Comparison of ENCODE assay signal across 13 cellular contexts in genomic region chr5:149887622-149888183, GRCh38. TPM values are rescaled to one million over a fixed set of nuclear protein-coding genes. Genes with fewer than 3 reads are reported as not detected.
A peak's percentile ranks its signal among the peaks of the same experiment; 100 is the strongest.
DNase-seq lines count a peak whose midpoint lies in the region; ATAC-seq and TF ChIP-seq lines count a peak whose summit lies in the region.
"Had no signal": no experiment of that assay in that cellular context is flagged by ENCODE, and none has a peak within 500 bp of the region (broad histone marks: within the 10 kb centered on the region; RNA-seq: fewer than 3 reads in every experiment).

No MANE protein-coding gene starts in this region.

- DNase-seq in AG08396 (ENCODE audit: low spot score) (peak; percentile 22), astrocyte of the spinal cord (ENCODE audit: low read depth, low spot score) (peak; percentile 95), left kidney (ENCODE audit: low read depth, low spot score) (peak; percentile 89), SKM-1 treated with dmso at 0.1 percent for 144 hours (lab: John Stamatoyannopoulos, UW; ENCODE audit: unreplicated experiment) (no peak), RPMI8226 (no peak)
- no peak for DNase-seq in activated CD8-positive, alpha-beta memory T cell treated with anti-CD3 and anti-CD28 coated beads, Interleukin-2, amount 10 ng/mL, durations not matched to agents 7 days and 5 days
- DNase-seq in stimulated activated CD4-positive, alpha-beta T cell treated with anti-CD3 and anti-CD28 coated beads, Interleukin-1b, Interleukin-23, amount 100 ng/mL, for 48 hours: no peak
- DNase-seq: activated naive CD8-positive, alpha-beta T cell treated with anti-CD3 and anti-CD28 coated beads, Interleukin-2, amount 50 U/mL, for 24 hours; CD4-positive, CD25-positive, alpha-beta regulatory T cell; glutamatergic neuron; NCI-H524 had no signal

- H3K9me3 Mint-ChIP-seq in activated CD8-positive, alpha-beta memory T cell treated with anti-CD3 and anti-CD28 coated beads, Interleukin-2, amount 10 ng/mL, durations not matched to agents 7 days and 5 days (ENCODE audit: low read depth): no peaks in the 10 kb centered on the region
- H3K9me3 Mint-ChIP-seq: activated naive CD8-positive, alpha-beta T cell treated with anti-CD3 and anti-CD28 coated beads, Interleukin-2, amount 50 U/mL, for 24 hours; CD4-positive, CD25-positive, alpha-beta regulatory T cell had no signal

- no peak overlapping the region for H3K27ac Mint-ChIP-seq in activated CD8-positive, alpha-beta memory T cell treated with anti-CD3 and anti-CD28 coated beads, Interleukin-2, amount 10 ng/mL, durations not matched to agents 7 days and 5 days
- H3K27ac Mint-ChIP-seq: activated naive CD8-positive, alpha-beta T cell treated with anti-CD3 and anti-CD28 coated beads, Interleukin-2, amount 50 U/mL, for 24 hours had no signal

- H3K79me2 ChIP-seq in KMS-11 (ENCODE audit: insufficient read depth, low read depth): no peaks in the 10 kb centered on the region

- H3K27ac ChIP-seq in KMS-11: no peak overlapping the region
- H3K27ac ChIP-seq: neutrophil had no signal

- CTCF ChIA-PET in activated CD8-positive, alpha-beta memory T cell treated with anti-CD3 and anti-CD28 coated beads, Interleukin-2, amount 10 ng/mL, durations not matched to agents 7 days and 5 days (lab: Charles Lee): interaction anchor here (1.5 to 1.7 kb wide), 2 partner anchors 26 to 35 kb away, joined by 3 to 5 read pairs; no protein-coding TSS in a partner anchor

- H3K4me3 ChIP-seq in KMS-11 (IDR thresholded peaks at IDR 0.05; ENCODE audit: insufficient read depth, low read depth, low read length) (no peak overlapping the region), astrocyte of the spinal cord (ENCODE audit: low read depth, low read length) (no peak overlapping the region)

- no peaks in the 10 kb centered on the region for H3K36me3 ChIP-seq in KMS-11 (ENCODE audit: insufficient read depth)
- H3K36me3 ChIP-seq: neutrophil had no signal

- H3K27me3 ChIP-seq in KMS-11 (ENCODE audit: insufficient read depth, low read depth): no peaks in the 10 kb centered on the region
- H3K27me3 ChIP-seq: neutrophil had no signal

- H4K20me1 ChIP-seq in KMS-11 (ENCODE audit: insufficient read depth): no peaks in the 10 kb centered on the region

- peaks cover 23% of the 10 kb centered on the region for H3K4me1 ChIP-seq in KMS-11 (ENCODE audit: low read depth, poor library complexity, severe bottlenecking)

- no peak overlapping the region for H3K4me3 Mint-ChIP-seq in activated CD8-positive, alpha-beta memory T cell treated with anti-CD3 and anti-CD28 coated beads, Interleukin-2, amount 10 ng/mL, durations not matched to agents 7 days and 5 days
- H3K4me3 Mint-ChIP-seq: activated naive CD8-positive, alpha-beta T cell treated with anti-CD3 and anti-CD28 coated beads, Interleukin-2, amount 50 U/mL, for 24 hours; CD4-positive, CD25-positive, alpha-beta regulatory T cell had no signal

- H3K9ac ChIP-seq in KMS-11: no peak overlapping the region

- TF ChIP-seq CTCF in KMS-11 (conservative IDR thresholded peaks at IDR 0.05; ENCODE audit: low read depth, low read length): no peak
- TF ChIP-seq CTCF in astrocyte of the spinal cord (IDR thresholded peaks at IDR 0.05; ENCODE audit: low read depth, low read length): no peak

- peaks cover 6% of the 10 kb centered on the region for H3K27me3 Mint-ChIP-seq in activated CD8-positive, alpha-beta memory T cell treated with anti-CD3 and anti-CD28 coated beads, Interleukin-2, amount 10 ng/mL, durations not matched to agents 7 days and 5 days
- H3K27me3 Mint-ChIP-seq: CD4-positive, CD25-positive, alpha-beta regulatory T cell had no signal

- no peaks in the 10 kb centered on the region for H3K4me1 Mint-ChIP-seq in activated CD8-positive, alpha-beta memory T cell treated with anti-CD3 and anti-CD28 coated beads, Interleukin-2, amount 10 ng/mL, durations not matched to agents 7 days and 5 days
- H3K4me1 Mint-ChIP-seq: activated naive CD8-positive, alpha-beta T cell treated with anti-CD3 and anti-CD28 coated beads, Interleukin-2, amount 50 U/mL, for 24 hours; CD4-positive, CD25-positive, alpha-beta regulatory T cell had no signal

- no peak for ATAC-seq in activated CD8-positive, alpha-beta memory T cell treated with anti-CD3 and anti-CD28 coated beads, Interleukin-2, amount 10 ng/mL, durations not matched to agents 7 days and 5 days
- ATAC-seq: activated naive CD8-positive, alpha-beta T cell treated with anti-CD3 and anti-CD28 coated beads, Interleukin-2, amount 50 U/mL, for 24 hours had no signal

- no peak overlapping the region for H2AFZ ChIP-seq in KMS-11 (ENCODE audit: low read depth)

- in situ Hi-C loops in astrocyte of the spinal cord (cut with HindIII; ENCODE audit: low sequenced_read_pairs): no loop called here

- H3K4me2 ChIP-seq in KMS-11: peak overlapping the region; percentile 45

- H3K36me3 Mint-ChIP-seq in activated CD8-positive, alpha-beta memory T cell treated with anti-CD3 and anti-CD28 coated beads, Interleukin-2, amount 10 ng/mL, durations not matched to agents 7 days and 5 days: no peaks in the 10 kb centered on the region
- H3K36me3 Mint-ChIP-seq: CD4-positive, CD25-positive, alpha-beta regulatory T cell had no signal

RNA-seq across cellular contexts. Expression of gene PDE6A, which starts 56.9 kb away (rescaled TPM):
- total RNA-seq in activated CD8-positive, alpha-beta memory T cell treated with anti-CD3 and anti-CD28 coated beads, Interleukin-2, amount 10 ng/mL, durations not matched to agents 7 days and 5 days: not detected
- total RNA-seq: CD4-positive, CD25-positive, alpha-beta regulatory T cell had no signal

Comparison
In these comparisons a context has a peak if more than half of its experiments do, and no peak if none do; other contexts are left out.
1. DNase-seq: peak in AG08396 (single experiment), astrocyte of the spinal cord (single experiment) and left kidney (single experiment); none in SKM-1 treated with dmso at 0.1 percent for 144 hours (single experiment), activated CD8-positive, alpha-beta memory T cell treated with anti-CD3 and anti-CD28 coated beads, Interleukin-2, amount 10 ng/mL, durations not matched to agents 7 days and 5 days (single experiment), RPMI8226 (single experiment) and stimulated activated CD4-positive, alpha-beta T cell treated with anti-CD3 and anti-CD28 coated beads, Interleukin-1b, Interleukin-23, amount 100 ng/mL, for 48 hours (single experiment).